Comparison of ENCODE assay signal across 10 cellular contexts in the genomic region with DNA sequence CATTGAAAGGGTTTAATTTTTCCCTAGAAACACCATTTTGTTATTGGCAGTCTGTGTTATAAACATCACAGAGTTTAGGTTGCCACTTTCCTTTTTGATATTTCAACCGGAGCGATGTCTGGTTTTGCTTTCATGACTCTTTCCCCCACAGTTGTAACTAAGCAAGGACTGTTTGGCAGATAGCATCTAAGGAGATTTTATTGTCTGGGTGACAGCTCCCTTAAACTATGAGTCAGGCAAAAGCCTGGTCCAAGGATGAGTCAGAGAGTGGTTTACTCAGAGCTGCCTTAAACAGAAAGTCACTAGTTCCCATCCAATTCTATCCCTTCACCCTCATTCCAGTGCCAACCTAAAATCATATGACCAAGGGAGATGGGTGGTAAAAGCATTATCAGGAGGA.
DNase-seq lines count a peak whose midpoint lies in the region; ATAC-seq and TF ChIP-seq lines count a peak whose summit lies in the region.
"Had no signal": no experiment of that assay in that cellular context is flagged by ENCODE, and none has a peak within 500 bp of the region (broad histone marks: within the 10 kb centered on the region; RNA-seq: fewer than 3 reads in every experiment).

No MANE protein-coding gene starts in this region.

- H3K9me3 ChIP-seq in mucosa of descending colon (no peaks in the 10 kb centered on the region), stomach (no peaks in the 10 kb centered on the region)
- H3K9me3 ChIP-seq: upper lobe of left lung had no signal

- no peaks in the 10 kb centered on the region for H3K36me3 ChIP-seq in mucosa of descending colon (ENCODE audit: low read depth)
- no peaks in the 10 kb centered on the region for H3K36me3 ChIP-seq in stomach
- H3K36me3 ChIP-seq: upper lobe of left lung had no signal

- TF ChIP-seq POLR2A in stomach (IDR thresholded peaks at IDR 0.05), result no peak

- no peak overlapping the region for H3K27ac Mint-ChIP-seq in CD14-positive monocyte
- H3K27ac Mint-ChIP-seq: B cell had no signal

- H3K4me3 Mint-ChIP-seq in CD14-positive monocyte, result no peak overlapping the region
- H3K4me3 Mint-ChIP-seq: B cell had no signal

- ATAC-seq in HG03432 (IDR thresholded peaks at IDR 0.05; ENCODE audit: unreplicated experiment), result peak; percentile 92
- ATAC-seq in mucosa of descending colon, result peak; percentile 60
- ATAC-seq in GM21526 (IDR thresholded peaks at IDR 0.05; ENCODE audit: low FRiP score, unreplicated experiment), result no peak

- no peaks in the 10 kb centered on the region for H3K36me3 Mint-ChIP-seq in CD14-positive monocyte

- H3K4me1 Mint-ChIP-seq in CD14-positive monocyte, result no peaks in the 10 kb centered on the region
- H3K4me1 Mint-ChIP-seq: B cell had no signal

- H3K4me1 ChIP-seq in mucosa of descending colon (ENCODE audit: low read depth) (no peaks in the 10 kb centered on the region), stomach (no peaks in the 10 kb centered on the region)
- H3K4me1 ChIP-seq: upper lobe of left lung had no signal

- WGBS in stomach, 5 donors, result 48 to 59% (median 53%) methylated on average over 2 of the region's 2 CpGs

- H3K9me3 Mint-ChIP-seq in CD14-positive monocyte, result peaks cover 0 to 2% (median 0%) of the 10 kb centered on the region in 7 donors

- TF ChIP-seq CTCF in mucosa of descending colon (IDR thresholded peaks at IDR 0.05), result no peak
- no peak for TF ChIP-seq CTCF in CD14-positive monocyte (IDR thresholded peaks at IDR 0.05)
- TF ChIP-seq CTCF in stomach (IDR thresholded peaks at IDR 0.05), result no peak

- H3K27me3 Mint-ChIP-seq in CD14-positive monocyte (ENCODE audit: low read depth in 3 of 3), result no peaks in the 10 kb centered on the region
- H3K27me3 Mint-ChIP-seq: B cell had no signal

- H3K27ac ChIP-seq in stomach, result no peak overlapping the region
- H3K27ac ChIP-seq: upper lobe of left lung had no signal

- H3K4me3 ChIP-seq in mucosa of descending colon (no peak overlapping the region), stomach (no peak overlapping the region)
- H3K4me3 ChIP-seq: upper lobe of left lung had no signal

- intact Hi-C loops in mucosa of descending colon (cut with DNase I, micrococcal nuclease) (no loop called here), CD14-positive monocyte (cut with micrococcal nuclease) (no loop called here), stomach (cut with DNase I; ENCODE audit: low total_unique reads) (no loop called here)

- DNase-seq in NCI-H146 (lab: John Stamatoyannopoulos, UW), result peak; percentile 9
- DNase-seq in NCI-H146 treated with DMSO at 0.1 percent for 48 hours (lab: John Stamatoyannopoulos, UW; ENCODE audit: unreplicated experiment), result no peak
- peak; percentile 80 for DNase-seq in amniotic epithelial cell (ENCODE audit: low read depth)
- DNase-seq in mucosa of descending colon, result no peak
- no peak for DNase-seq in CD14-positive monocyte (ENCODE audit: low spot score)
- no peak for DNase-seq in stomach
- DNase-seq: upper lobe of left lung had no signal

- no peak for TF ChIP-seq EP300 in stomach (IDR thresholded peaks at IDR 0.05)

- no peaks in the 10 kb centered on the region for H3K27me3 ChIP-seq in stomach
- H3K27me3 ChIP-seq: upper lobe of left lung had no signal

Comparison
In these comparisons a context has a peak if more than half of its experiments do, and no peak if none do; other contexts are left out.
1. DNase-seq: peak in NCI-H146 (single experiment) and amniotic epithelial cell (single experiment); none in NCI-H146 treated with DMSO at 0.1 percent for 48 hours (single experiment), mucosa of descending colon (0 of 3), CD14-positive monocyte (single experiment) and stomach (single experiment).